ENCODE assay signal across 21 cellular contexts in the genomic region with DNA sequence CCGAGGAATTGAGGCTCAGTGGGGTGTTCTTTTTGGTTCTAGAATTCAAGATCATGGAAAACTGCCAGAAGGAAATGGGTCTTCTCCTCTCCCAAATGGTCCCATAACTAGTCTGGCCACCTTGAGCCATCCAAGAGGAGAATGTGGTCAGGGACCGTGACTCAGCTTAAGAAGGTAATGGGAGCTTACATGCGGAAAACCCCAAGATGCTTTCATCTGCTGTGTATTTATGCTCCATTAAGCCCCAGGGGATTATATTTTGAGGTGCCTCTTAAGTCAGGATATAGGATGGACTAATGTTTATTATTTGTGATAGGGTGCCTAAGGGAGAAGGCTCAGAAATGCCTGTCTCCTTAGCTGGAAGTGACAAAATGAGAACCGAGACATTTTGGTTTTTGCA. TPM values are rescaled to one million over a fixed set of nuclear protein-coding genes. Genes with fewer than 3 reads are reported as not detected.
DNase-seq lines count a peak whose midpoint lies in the region; ATAC-seq and TF ChIP-seq lines count a peak whose summit lies in the region.
"Had no signal": no experiment of that assay in that cellular context is flagged by ENCODE, and none has a peak within 500 bp of the region (broad histone marks: within the 10 kb centered on the region; RNA-seq: fewer than 3 reads in every experiment).

No MANE protein-coding gene starts in this region.

- H3K4me3 Mint-ChIP-seq in endodermal cell, result no peak overlapping the region
- H3K4me3 Mint-ChIP-seq in nephron, result no peak overlapping the region
- no peak overlapping the region for H3K4me3 Mint-ChIP-seq in T-helper 17 cell
- H3K4me3 Mint-ChIP-seq: B cell; CD8-positive, alpha-beta T cell; H9 had no signal

- H3K27me3 ChIP-seq in endodermal cell (ENCODE audit: control insufficient read depth, insufficient read depth, low read length, poor library complexity, severe bottlenecking), result no peaks in the 10 kb centered on the region
- no peaks in the 10 kb centered on the region for H3K27me3 ChIP-seq in Karpas-422 (ENCODE audit: low read length)

- H3K4me1 ChIP-seq in endodermal cell (ENCODE audit: control insufficient read depth, insufficient read depth, low read length), result peaks cover 8% of the 10 kb centered on the region
- no peaks in the 10 kb centered on the region for H3K4me1 ChIP-seq in Karpas-422 (ENCODE audit: low read length)

- H3K27me3 Mint-ChIP-seq in endodermal cell (ENCODE audit: insufficient read depth) (no peaks in the 10 kb centered on the region), nephron (ENCODE audit: low read depth) (peaks cover 5% of the 10 kb centered on the region), T-helper 17 cell (peaks cover 27% of the 10 kb centered on the region)

- H3K36me3 Mint-ChIP-seq in endodermal cell (ENCODE audit: low read depth) (no peaks in the 10 kb centered on the region), nephron (ENCODE audit: low read depth) (no peaks in the 10 kb centered on the region), T-helper 17 cell (ENCODE audit: low read depth) (no peaks in the 10 kb centered on the region)
- H3K36me3 Mint-ChIP-seq: CD8-positive, alpha-beta T cell had no signal

- H3K27ac Mint-ChIP-seq in endodermal cell (no peak overlapping the region), nephron (peak overlapping the region in 2 of 3 experiments; percentile 53 to 57), T-helper 17 cell (no peak overlapping the region)
- H3K27ac Mint-ChIP-seq: B cell; CD8-positive, alpha-beta T cell; H9 had no signal

- peak; percentile 64 for DNase-seq in ELR (ENCODE audit: low read depth)
- peak; percentile 97 for DNase-seq in RPMI7951 (ENCODE audit: low read depth)
- peak; percentile 9 for DNase-seq in endodermal cell
- DNase-seq in GM19238 (ENCODE audit: insufficient read length, low spot score), result no peak
- no peak for DNase-seq in T-helper 17 cell
- DNase-seq in Karpas-422, result no peak
- DNase-seq: CD8-positive, alpha-beta T cell; EL; H9; KG1; MM.1S; NCI-H1105 treated with DMSO at 0.1 percent for 48 hours; NCI-H187; NCI-H446; NCI-H774; SIG-M5; SW 1271 had no signal

- no peaks in the 10 kb centered on the region for H3K9me2 ChIP-seq in Karpas-422 (replicated peaks; ENCODE audit: insufficient read depth, low read length)

- H3K9ac ChIP-seq in endodermal cell (ENCODE audit: extremely low read depth, low read length, poor library complexity, severe bottlenecking) (no peak overlapping the region), Karpas-422 (ENCODE audit: low read length) (no peak overlapping the region)

- no peak for TF ChIP-seq CTCF in endodermal cell (conservative IDR thresholded peaks at IDR 0.05)
- TF ChIP-seq CTCF in nephron (IDR thresholded peaks at IDR 0.05; ENCODE audit: unreplicated experiment in 3 of 3), result no peak

- H3K4me1 Mint-ChIP-seq in endodermal cell, result peaks cover 32% of the 10 kb centered on the region
- H3K4me1 Mint-ChIP-seq in nephron, result peaks cover 70% of the 10 kb centered on the region
- H3K4me1 Mint-ChIP-seq in T-helper 17 cell, result peaks cover 6% of the 10 kb centered on the region
- H3K4me1 Mint-ChIP-seq: B cell had no signal

- no peaks in the 10 kb centered on the region for H3K79me2 ChIP-seq in Karpas-422 (ENCODE audit: low read length)

- H3K4me3 ChIP-seq in endodermal cell (ENCODE audit: low read length) (no peak overlapping the region), Karpas-422 (ENCODE audit: low read length) (no peak overlapping the region)

- 95 to 100% methylated on average over 4 of the region's 4 CpGs for WGBS in endodermal cell (ENCODE audit: insufficient coverage in 1 of 2, insufficient read length in 1 of 2), 2 experiments

- H2AFZ ChIP-seq in Karpas-422 (ENCODE audit: low read length), result no peak overlapping the region

- H3K9me3 Mint-ChIP-seq in endodermal cell (no peaks in the 10 kb centered on the region), nephron (no peaks in the 10 kb centered on the region)
- H3K9me3 Mint-ChIP-seq: CD8-positive, alpha-beta T cell; H9 had no signal

- H4K20me1 ChIP-seq in Karpas-422 (ENCODE audit: insufficient read depth, low read depth, low read length), result no peaks in the 10 kb centered on the region

- H3K27ac ChIP-seq in endodermal cell (ENCODE audit: low read depth, low read length), result no peak overlapping the region
- H3K27ac ChIP-seq in Karpas-422 (ENCODE audit: low read length), result no peak overlapping the region
- H3K27ac ChIP-seq: HL-60 had no signal

- H3K4me2 ChIP-seq in Karpas-422 (ENCODE audit: low read depth, low read length, poor library complexity, severe bottlenecking), result no peak overlapping the region

- H3K36me3 ChIP-seq in endodermal cell (ENCODE audit: control insufficient read depth, insufficient read depth, low read length), result no peaks in the 10 kb centered on the region
- H3K36me3 ChIP-seq in Karpas-422 (ENCODE audit: insufficient read depth, low read length), result no peaks in the 10 kb centered on the region

- no peaks in the 10 kb centered on the region for H3K9me3 ChIP-seq in endodermal cell (ENCODE audit: control insufficient read depth, low read length)
- no peaks in the 10 kb centered on the region for H3K9me3 ChIP-seq in T-helper 17 cell (ENCODE audit: control insufficient read depth, low read length, poor library complexity, severe bottlenecking)
- H3K9me3 ChIP-seq in Karpas-422 (ENCODE audit: low read length), result no peaks in the 10 kb centered on the region

- ATAC-seq in T-helper 17 cell (no peak), GM18909 (IDR thresholded peaks at IDR 0.05; ENCODE audit: poor library complexity, unreplicated experiment) (no peak)
- ATAC-seq: CD8-positive, alpha-beta T cell had no signal

RNA-seq across cellular contexts. Expression of gene DLG1, which starts 39.2 kb away (rescaled TPM):
- 97.2 and 104 TPM in 2 replicates for total RNA-seq in RPMI7951 (2014; rRNA removed; shearing (Covaris generic))
- 10 to 100 TPM; 78.7 to 96.9 TPM for total RNA-seq in endodermal cell
- polyA plus RNA-seq in endodermal cell (2013, experiment 1 of 2), result 68.2 TPM
- polyA plus RNA-seq in endodermal cell (2013, experiment 2 of 2), result 64.7 TPM
- total RNA-seq in T-helper 17 cell, result 10 to 100 TPM; 87.5 to 99.7 TPM
- 86.5 and 92.6 TPM in 2 replicates for total RNA-seq in Karpas-422 (2014; rRNA removed; shearing (Covaris generic); ENCODE audit: low replicate concordance)

Comparison
In these comparisons a context has a peak if more than half of its experiments do, and no peak if none do; other contexts are left out.
1. DNase-seq: peak in ELR (single experiment), RPMI7951 (single experiment) and endodermal cell (single experiment); none in GM19238 (single experiment), T-helper 17 cell (0 of 3) and Karpas-422 (single experiment).
2. H3K27ac Mint-ChIP-seq: peak in nephron (2 of 3); none in endodermal cell (single experiment) and T-helper 17 cell (single experiment).